ENCODE assay signal across 10 cellular contexts in genomic region chr9:127388856-127389238, GRCh38. TPM values are rescaled to one million over a fixed set of nuclear protein-coding genes. Genes with fewer than 3 reads are reported as not detected.
DNase-seq lines count a peak whose midpoint lies in the region; ATAC-seq and TF ChIP-seq lines count a peak whose summit lies in the region.
"Had no signal": no experiment of that assay in that cellular context is flagged by ENCODE, and none has a peak within 500 bp of the region (broad histone marks: within the 10 kb centered on the region; RNA-seq: fewer than 3 reads in every experiment).

No MANE protein-coding gene starts in this region.

- H3K4me3 ChIP-seq in A673 (ENCODE audit: low read depth, low read length, poor library complexity, severe bottlenecking), result no peak overlapping the region
- H3K4me3 ChIP-seq: GM23338, testis had no signal

- TF ChIP-seq CTCF in A673 (conservative IDR thresholded peaks at IDR 0.05; ENCODE audit: low read depth, low read length), result no peak

- peak in 1 of 2 donors; percentile 19 for ATAC-seq in activated T-cell treated with anti-CD3 and anti-CD28 coated beads, Interleukin-2, amount 50 U/mL, for 72 hours (replicated peaks in 1 of 2)
- ATAC-seq in GM21423 (IDR thresholded peaks at IDR 0.05; ENCODE audit: unreplicated experiment), result no peak
- ATAC-seq: GM23338 had no signal

- BruUV-seq in A673 (replicated peaks; lab: Mats Ljungman, UMichigan), result no TSS peak

- H3K4me3 Mint-ChIP-seq in activated T-cell treated with anti-CD3 and anti-CD28 coated beads, Interleukin-2, amount 50 U/mL, for 72 hours, result peak overlapping the region; percentile 64 to 84
- H3K4me3 Mint-ChIP-seq in activated T-helper 2 cell treated with anti-CD3 and anti-CD28 coated beads, Interferon-gamma antibody, Interleukin-2, Interleukin-4, amounts not matched to agents 10 μg/mL and 5 μg/mL and 100 μg/mL, durations not matched to agents 14 hours and 24 hours and 36 hours (ENCODE audit: low read depth), result peak overlapping the region; percentile 24
- H3K4me3 Mint-ChIP-seq: GM23338 had no signal

- peaks cover 47% of the 10 kb centered on the region for H3K4me1 Mint-ChIP-seq in activated T-cell treated with anti-CD3 and anti-CD28 coated beads, Interleukin-2, amount 50 U/mL, for 72 hours (ENCODE audit: low read depth)
- peaks cover 28% of the 10 kb centered on the region for H3K4me1 Mint-ChIP-seq in activated T-helper 2 cell treated with anti-CD3 and anti-CD28 coated beads, Interferon-gamma antibody, Interleukin-2, Interleukin-4, amounts not matched to agents 10 μg/mL and 5 μg/mL and 100 μg/mL, durations not matched to agents 14 hours and 24 hours and 36 hours (ENCODE audit: low read depth)

- H3K4me1 ChIP-seq in A673 (ENCODE audit: insufficient read depth, low read length, poor library complexity, severe bottlenecking), result peaks cover 5% of the 10 kb centered on the region
- H3K4me1 ChIP-seq: testis had no signal

- CTCF ChIA-PET in A673 (lab: Charles Lee), result no interaction called here

- H3K36me3 Mint-ChIP-seq in activated T-cell treated with anti-CD3 and anti-CD28 coated beads, Interleukin-2, amount 50 U/mL, for 72 hours (ENCODE audit: insufficient read depth in 2 of 2), result no peaks in the 10 kb centered on the region
- no peaks in the 10 kb centered on the region for H3K36me3 Mint-ChIP-seq in activated T-helper 2 cell treated with anti-CD3 and anti-CD28 coated beads, Interferon-gamma antibody, Interleukin-2, Interleukin-4, amounts not matched to agents 10 μg/mL and 5 μg/mL and 100 μg/mL, durations not matched to agents 14 hours and 24 hours and 36 hours (ENCODE audit: low read depth)

- peak in 1 of 2 donors; percentile 14 for DNase-seq in activated T-cell treated with anti-CD3 and anti-CD28 coated beads, Interleukin-2, amount 50 U/mL, for 72 hours
- DNase-seq in activated T-cell treated with anti-CD3 and anti-CD28 coated beads for 4 hours (no peak), kidney glomerular epithelial cell (lab: John Stamatoyannopoulos, UW) (peak; percentile 28), A673 (ENCODE audit: low spot score) (no peak)
- DNase-seq in activated T-helper 2 cell treated with anti-CD3 and anti-CD28 coated beads, Interferon-gamma antibody, Interleukin-2, Interleukin-4, amounts not matched to agents 10 μg/mL and 5 μg/mL and 100 μg/mL, durations not matched to agents 14 hours and 24 hours and 36 hours (ENCODE audit: low spot score), result no peak
- DNase-seq in NK-92 treated with Interleukin-12 subunit alpha and Interleukin-12 subunit beta, amount 100 ng/mL, for 24 hours (lab: John Stamatoyannopoulos, UW), result no peak

- peak overlapping the region; percentile 20 for H3K27ac ChIP-seq in temporal lobe (ENCODE audit: low read depth, low read length)
- no peak overlapping the region for H3K27ac ChIP-seq in A673 (ENCODE audit: low read depth, low read length, poor library complexity, severe bottlenecking)

- no peaks in the 10 kb centered on the region for H3K36me3 ChIP-seq in A673 (ENCODE audit: insufficient read depth, low read length, poor library complexity, severe bottlenecking)

- POLR2A ChIA-PET in A673 (lab: Charles Lee; ENCODE audit: low non-redundant PET), result no interaction called here

- no peaks in the 10 kb centered on the region for H3K9me3 ChIP-seq in A673 (ENCODE audit: low read depth, low read length, poor library complexity, severe bottlenecking)
- H3K9me3 ChIP-seq: testis had no signal

- H3K27ac Mint-ChIP-seq in activated T-cell treated with anti-CD3 and anti-CD28 coated beads, Interleukin-2, amount 50 U/mL, for 72 hours, result peak overlapping the region; percentile 92
- peak overlapping the region; percentile 74 for H3K27ac Mint-ChIP-seq in activated T-helper 2 cell treated with anti-CD3 and anti-CD28 coated beads, Interferon-gamma antibody, Interleukin-2, Interleukin-4, amounts not matched to agents 10 μg/mL and 5 μg/mL and 100 μg/mL, durations not matched to agents 14 hours and 24 hours and 36 hours
- H3K27ac Mint-ChIP-seq: GM23338 had no signal

- intact Hi-C loops in activated T-helper 2 cell treated with anti-CD3 and anti-CD28 coated beads, Interferon-gamma antibody, Interleukin-2, Interleukin-4, amounts not matched to agents 10 μg/mL and 5 μg/mL and 100 μg/mL, durations not matched to agents 14 hours and 24 hours and 36 hours (cut with micrococcal nuclease), result loop anchor here (1.0 to 10.0 kb wide), 5 partner anchors 7 to 404 kb away; partner anchors contain the start of genes LRSAM1 and RPL12
- intact Hi-C loops in A673 (cut with micrococcal nuclease; ENCODE audit: unreplicated experiment), result no loop called here

- H3K27me3 Mint-ChIP-seq in activated T-cell treated with anti-CD3 and anti-CD28 coated beads, Interleukin-2, amount 50 U/mL, for 72 hours (ENCODE audit: low read depth), result peaks cover 65% of the 10 kb centered on the region
- H3K27me3 Mint-ChIP-seq in activated T-helper 2 cell treated with anti-CD3 and anti-CD28 coated beads, Interferon-gamma antibody, Interleukin-2, Interleukin-4, amounts not matched to agents 10 μg/mL and 5 μg/mL and 100 μg/mL, durations not matched to agents 14 hours and 24 hours and 36 hours (ENCODE audit: low read depth), result peaks cover 37% of the 10 kb centered on the region

- H3K27me3 ChIP-seq in A673 (replicated peaks; ENCODE audit: insufficient read depth, low read depth, low read length, poor library complexity), result no peaks in the 10 kb centered on the region
- H3K27me3 ChIP-seq: testis had no signal

- H3K9me3 Mint-ChIP-seq in activated T-cell treated with anti-CD3 and anti-CD28 coated beads, Interleukin-2, amount 50 U/mL, for 72 hours, result no peaks in the 10 kb centered on the region
- H3K9me3 Mint-ChIP-seq in activated T-helper 2 cell treated with anti-CD3 and anti-CD28 coated beads, Interferon-gamma antibody, Interleukin-2, Interleukin-4, amounts not matched to agents 10 μg/mL and 5 μg/mL and 100 μg/mL, durations not matched to agents 14 hours and 24 hours and 36 hours, result no peaks in the 10 kb centered on the region
- H3K9me3 Mint-ChIP-seq: GM23338 had no signal

RNA-seq across cellular contexts. Expression of gene SLC2A8, which starts 8.1 kb away (rescaled TPM):
- total RNA-seq in activated T-cell treated with anti-CD3 and anti-CD28 coated beads, Interleukin-2, amount 50 U/mL, for 72 hours, result 10 to 100 TPM; 11.4 to 13.8 TPM
- 9.8 and 10.7 TPM in 2 replicates for total RNA-seq in activated T-helper 2 cell treated with anti-CD3 and anti-CD28 coated beads, Interferon-gamma antibody, Interleukin-2, Interleukin-4, amounts not matched to agents 10 μg/mL and 5 μg/mL and 100 μg/mL, durations not matched to agents 14 hours and 24 hours and 36 hours
- total RNA-seq in temporal lobe (5.9 TPM), A673 (2021) (12.7 and 17.1 TPM in 2 replicates)

RNA-seq across cellular contexts. Expression of gene ZNF79, which starts 35.3 kb away (rescaled TPM):
- total RNA-seq in activated T-cell treated with anti-CD3 and anti-CD28 coated beads, Interleukin-2, amount 50 U/mL, for 72 hours, result 10 to 100 TPM; 10.4 to 16.1 TPM
- 11.9 and 14.4 TPM in 2 replicates for total RNA-seq in activated T-helper 2 cell treated with anti-CD3 and anti-CD28 coated beads, Interferon-gamma antibody, Interleukin-2, Interleukin-4, amounts not matched to agents 10 μg/mL and 5 μg/mL and 100 μg/mL, durations not matched to agents 14 hours and 24 hours and 36 hours
- total RNA-seq in temporal lobe (11.1 TPM), A673 (2021) (11.2 and 11.6 TPM in 2 replicates)
